In genomic region chr17:67171560-67171959, GRCh38 we compare ENCODE assay signal across 9 cellular contexts.
A peak's percentile ranks its signal among the peaks of the same experiment; 100 is the strongest.
DNase-seq lines count a peak whose midpoint lies in the region; ATAC-seq and TF ChIP-seq lines count a peak whose summit lies in the region.
"Had no signal": no experiment of that assay in that cellular context is flagged by ENCODE, and none has a peak within 500 bp of the region (broad histone marks: within the 10 kb centered on the region; RNA-seq: fewer than 3 reads in every experiment).

No MANE protein-coding gene starts in this region.

- peak; percentile 72 for DNase-seq in GM12864 (ENCODE audit: low read depth)
- DNase-seq in stimulated activated CD4-positive, alpha-beta T cell treated with anti-CD3 and anti-CD28 coated beads, Interleukin-12 subunit alpha, Interleukin-12 subunit beta, amount 100 ng/mL, for 4 hours = no peak
- no peak for DNase-seq in NK-92 treated with Interleukin-12 subunit alpha and Interleukin-12 subunit beta, amount 100 ng/mL, for 24 hours (lab: John Stamatoyannopoulos, UW)
- DNase-seq in NCI-H1694 treated with DMSO at 0.1 percent for 48 hours (lab: John Stamatoyannopoulos, UW) = no peak
- DNase-seq in NCI-H2196 (lab: John Stamatoyannopoulos, UW; ENCODE audit: unreplicated experiment) = no peak
- DNase-seq: activated T-cell treated with anti-CD3 and anti-CD28 coated beads, Interleukin-2, amount 50 U/mL, for 48 hours had no signal

- no peak overlapping the region for H3K4me3 ChIP-seq in GM12864 (ENCODE audit: low read depth, low read length)

- TF ChIP-seq CTCF in GM12864 (IDR thresholded peaks at IDR 0.05; ENCODE audit: low read depth, low read length, missing control alignments) = no peak

- ATAC-seq in GM19324 (IDR thresholded peaks at IDR 0.05; ENCODE audit: low FRiP score, unreplicated experiment) (peak; percentile 87), HG02763 (IDR thresholded peaks at IDR 0.05; ENCODE audit: unreplicated experiment) (peak; percentile 96), HG03521 (IDR thresholded peaks at IDR 0.05; ENCODE audit: unreplicated experiment) (peak; percentile 93)
